In genomic region chr9:92877531-92878430, GRCh38 we compare ENCODE assay signal across 8 cellular contexts. TPM values are rescaled to one million over a fixed set of nuclear protein-coding genes. Genes with fewer than 3 reads are reported as not detected.
A peak's percentile ranks its signal among the peaks of the same experiment; 100 is the strongest.
DNase-seq lines count a peak whose midpoint lies in the region; ATAC-seq and TF ChIP-seq lines count a peak whose summit lies in the region.

ZNF484 (minus strand) TSS chr9:92878038; CDS start chr9:92875029, 3,009 bp downstream.

- H3K27ac Mint-ChIP-seq in activated T-helper 2 cell treated with anti-CD3 and anti-CD28 coated beads, Interferon-gamma antibody, Interleukin-2, Interleukin-4, amounts not matched to agents 10 μg/mL and 5 μg/mL and 100 μg/mL, durations not matched to agents 14 hours and 24 hours and 36 hours, result peak within 1 kb of the TSS; percentile 95
- peak within 1 kb of the TSS; percentile 93 to 98 for H3K27ac Mint-ChIP-seq in natural killer cell treated with Interleukin-12 subunit alpha and Interleukin-12 subunit beta and Interleukin-15 and Interleukin-18, amount 100 ng/mL, for 72 hours

- H3K4me1 Mint-ChIP-seq in activated T-helper 2 cell treated with anti-CD3 and anti-CD28 coated beads, Interferon-gamma antibody, Interleukin-2, Interleukin-4, amounts not matched to agents 10 μg/mL and 5 μg/mL and 100 μg/mL, durations not matched to agents 14 hours and 24 hours and 36 hours (ENCODE audit: low read depth), result peaks cover 33% of the 10 kb centered on the region
- H3K4me1 Mint-ChIP-seq in natural killer cell treated with Interleukin-12 subunit alpha and Interleukin-12 subunit beta and Interleukin-15 and Interleukin-18, amount 100 ng/mL, for 72 hours (ENCODE audit: low read depth in 2 of 2), result peaks cover 22 to 43% of the 10 kb centered on the region in 2 donors

- peaks cover 4% of the 10 kb centered on the region for H3K9me3 Mint-ChIP-seq in activated T-helper 2 cell treated with anti-CD3 and anti-CD28 coated beads, Interferon-gamma antibody, Interleukin-2, Interleukin-4, amounts not matched to agents 10 μg/mL and 5 μg/mL and 100 μg/mL, durations not matched to agents 14 hours and 24 hours and 36 hours
- H3K9me3 Mint-ChIP-seq in natural killer cell treated with Interleukin-12 subunit alpha and Interleukin-12 subunit beta and Interleukin-15 and Interleukin-18, amount 100 ng/mL, for 72 hours, result no peaks in the 10 kb centered on the region

- POLR2A ChIA-PET in RWPE1 (lab: Yijun Ruan, JAX; ENCODE audit: low non-redundant PET), result no interaction called here

- peak within 1 kb of the TSS; percentile 76 for H3K27ac ChIP-seq in RWPE1

- peak; percentile 99 for DNase-seq in Daoy (ENCODE audit: low read depth)
- peak; percentile 62 for DNase-seq in GOT3 (lab: John Stamatoyannopoulos, UW)
- peak; percentile 96 for DNase-seq in LNCaP clone FGC (ENCODE audit: low read depth)
- DNase-seq in RWPE1 (ENCODE audit: low spot score), result peak; percentile 97
- peak; percentile 93 for DNase-seq in activated T-helper 2 cell treated with anti-CD3 and anti-CD28 coated beads, Interferon-gamma antibody, Interleukin-2, Interleukin-4, amounts not matched to agents 10 μg/mL and 5 μg/mL and 100 μg/mL, durations not matched to agents 14 hours and 24 hours and 36 hours (ENCODE audit: low spot score)
- peak; percentile 99 for DNase-seq in fibroblast of pulmonary artery (ENCODE audit: low read depth)
- peak; percentile 96 for DNase-seq in natural killer cell treated with Interleukin-12 subunit alpha and Interleukin-12 subunit beta and Interleukin-15 and Interleukin-18, amount 100 ng/mL, for 72 hours (ENCODE audit: low spot score)
- DNase-seq in stimulated activated naive CD8-positive, alpha-beta T cell treated with anti-CD3 and anti-CD28 coated beads, Interleukin-15, Interleukin-2, amounts not matched to agents 100 U/mL and 50 U/mL, for 24 hours, result peak; percentile 97

- H3K4me3 ChIP-seq in LNCaP clone FGC (ENCODE audit: low read depth, low read length), result peak within 1 kb of the TSS; percentile 77
- H3K4me3 ChIP-seq in fibroblast of pulmonary artery (replicated peaks; ENCODE audit: low read depth, low read length), result peak within 1 kb of the TSS; percentile 76

- CTCF ChIA-PET in RWPE1 (lab: Yijun Ruan, JAX), result no interaction called here

- no peaks in the 10 kb centered on the region for H3K27me3 Mint-ChIP-seq in activated T-helper 2 cell treated with anti-CD3 and anti-CD28 coated beads, Interferon-gamma antibody, Interleukin-2, Interleukin-4, amounts not matched to agents 10 μg/mL and 5 μg/mL and 100 μg/mL, durations not matched to agents 14 hours and 24 hours and 36 hours (ENCODE audit: low read depth)
- H3K27me3 Mint-ChIP-seq in natural killer cell treated with Interleukin-12 subunit alpha and Interleukin-12 subunit beta and Interleukin-15 and Interleukin-18, amount 100 ng/mL, for 72 hours, result no peaks in the 10 kb centered on the region

- peak; percentile 99 for ATAC-seq in natural killer cell treated with Interleukin-12 subunit alpha and Interleukin-12 subunit beta and Interleukin-15 and Interleukin-18, amount 100 ng/mL, for 72 hours
- peak; percentile 99 for ATAC-seq in stimulated activated naive CD8-positive, alpha-beta T cell treated with anti-CD3 and anti-CD28 coated beads, Interleukin-15, Interleukin-2, amounts not matched to agents 100 U/mL and 50 U/mL, for 24 hours

- peaks cover 26% of the 10 kb centered on the region for H3K36me3 Mint-ChIP-seq in activated T-helper 2 cell treated with anti-CD3 and anti-CD28 coated beads, Interferon-gamma antibody, Interleukin-2, Interleukin-4, amounts not matched to agents 10 μg/mL and 5 μg/mL and 100 μg/mL, durations not matched to agents 14 hours and 24 hours and 36 hours (ENCODE audit: low read depth)
- H3K36me3 Mint-ChIP-seq in natural killer cell treated with Interleukin-12 subunit alpha and Interleukin-12 subunit beta and Interleukin-15 and Interleukin-18, amount 100 ng/mL, for 72 hours, result peaks cover 24% of the 10 kb centered on the region

- no peak for TF ChIP-seq CTCF in LNCaP clone FGC (IDR thresholded peaks at IDR 0.05; ENCODE audit: control insufficient read depth, extremely low read depth, insufficient read depth)
- no peak for TF ChIP-seq CTCF in RWPE1 (conservative IDR thresholded peaks at IDR 0.05; ENCODE audit: low read depth)
- no peak for TF ChIP-seq CTCF in fibroblast of pulmonary artery (IDR thresholded peaks at IDR 0.05; ENCODE audit: low read length, missing control alignments)

- intact Hi-C loops in activated T-helper 2 cell treated with anti-CD3 and anti-CD28 coated beads, Interferon-gamma antibody, Interleukin-2, Interleukin-4, amounts not matched to agents 10 μg/mL and 5 μg/mL and 100 μg/mL, durations not matched to agents 14 hours and 24 hours and 36 hours (cut with micrococcal nuclease), result loop anchor here (1.0 to 5.0 kb wide), 3 partner anchors 85 to 207 kb away; partner anchors contain the start of gene IPPK

- H3K4me3 Mint-ChIP-seq in activated T-helper 2 cell treated with anti-CD3 and anti-CD28 coated beads, Interferon-gamma antibody, Interleukin-2, Interleukin-4, amounts not matched to agents 10 μg/mL and 5 μg/mL and 100 μg/mL, durations not matched to agents 14 hours and 24 hours and 36 hours (ENCODE audit: low read depth), result peak within 1 kb of the TSS; percentile 95
- H3K4me3 Mint-ChIP-seq in natural killer cell treated with Interleukin-12 subunit alpha and Interleukin-12 subunit beta and Interleukin-15 and Interleukin-18, amount 100 ng/mL, for 72 hours, result peak within 1 kb of the TSS; percentile 97

RNA-seq across cellular contexts. Expression of gene ZNF484, which starts in this region (rescaled TPM):
- 7.5 and 10.0 TPM in 2 replicates for total RNA-seq in Daoy (2014; rRNA removed; shearing (Covaris generic))
- total RNA-seq in activated T-helper 2 cell treated with anti-CD3 and anti-CD28 coated beads, Interferon-gamma antibody, Interleukin-2, Interleukin-4, amounts not matched to agents 10 μg/mL and 5 μg/mL and 100 μg/mL, durations not matched to agents 14 hours and 24 hours and 36 hours, result 7.5 and 8.0 TPM in 2 replicates
- 10 to 100 TPM; 10.4 to 10.9 TPM for total RNA-seq in natural killer cell treated with Interleukin-12 subunit alpha and Interleukin-12 subunit beta and Interleukin-15 and Interleukin-18, amount 100 ng/mL, for 72 hours

Comparison
In these comparisons a context has a peak if more than half of its experiments do, and no peak if none do; other contexts are left out.
1. Peak in every context shown above with its lines: DNase-seq, ATAC-seq, H3K4me3 ChIP-seq and H3K27ac ChIP-seq.